In genomic region chr5:124060010-124060409, GRCh38 we compare ENCODE assay signal across 16 cellular contexts.
DNase-seq lines count a peak whose midpoint lies in the region; ATAC-seq and TF ChIP-seq lines count a peak whose summit lies in the region.
"Had no signal": no experiment of that assay in that cellular context is flagged by ENCODE, and none has a peak within 500 bp of the region (broad histone marks: within the 10 kb centered on the region; RNA-seq: fewer than 3 reads in every experiment).

No MANE protein-coding gene starts in this region.

- no peak for ATAC-seq in SK-N-SH treated with all-trans-retinoic acid at 6 μM for 48 hours
- no peak for ATAC-seq in memory B cell (ENCODE audit: low read depth)
- no peak for ATAC-seq in GM19023 (IDR thresholded peaks at IDR 0.05; ENCODE audit: unreplicated experiment)
- ATAC-seq: A549 had no signal

- H3K27ac ChIP-seq in SK-N-SH (ENCODE audit: low read depth in 2 of 2, low read length in 1 of 2) = no peak overlapping the region
- H3K27ac ChIP-seq: 22Rv1, A549, C4-2B, HL-60 had no signal

- DNase-seq in SK-N-SH (no peak), memory B cell (ENCODE audit: low spot score in 2 of 2) (no peak), renal cortical epithelial cell (ENCODE audit: low read depth) (peak; percentile 41), GDM1 (lab: John Stamatoyannopoulos, UW) (no peak)
- DNase-seq in activated naive CD4-positive, alpha-beta T cell treated with anti-CD3 and anti-CD28 coated beads for 36 hours = no peak
- DNase-seq: AML-193; Caco-2; CD4-positive, alpha-beta T cell; GOT3; H9 had no signal

- no peaks in the 10 kb centered on the region for H3K36me3 Mint-ChIP-seq in memory B cell
- no peaks in the 10 kb centered on the region for H3K36me3 Mint-ChIP-seq in activated naive CD4-positive, alpha-beta T cell treated with anti-CD3 and anti-CD28 coated beads for 36 hours (ENCODE audit: low read depth)

- no peak for TF ChIP-seq EP300 in SK-N-SH (IDR thresholded peaks at IDR 0.05; ENCODE audit: borderline replicate concordance in 1 of 2, low read depth in 1 of 2, low read length in 1 of 2)

- H3K4me3 ChIP-seq in SK-N-SH (ENCODE audit: low read depth in 2 of 2, low read length in 1 of 2) = no peak overlapping the region
- H3K4me3 ChIP-seq: A549 had no signal

- no peaks in the 10 kb centered on the region for H3K36me3 ChIP-seq in SK-N-SH (replicated peaks in 1 of 2; ENCODE audit: control insufficient read depth in 1 of 2, insufficient read depth in 2 of 2, low read length in 1 of 2)

- H3K4me1 ChIP-seq in SK-N-SH (ENCODE audit: control insufficient read depth in 1 of 2, insufficient read depth in 2 of 2, low read depth in 1 of 2, low read length in 1 of 2) = peaks cover 5 to 40% of the 10 kb centered on the region in 2 experiments; a peak in 2 of 4 replicates
- H3K4me1 ChIP-seq: A549, Caco-2 had no signal

- POLR2A ChIA-PET in SK-N-SH (lab: Yijun Ruan, JAX) = no interaction called here

- peaks cover 3% of the 10 kb centered on the region for H3K9me3 Mint-ChIP-seq in memory B cell
- peaks cover 2% of the 10 kb centered on the region for H3K9me3 Mint-ChIP-seq in activated naive CD4-positive, alpha-beta T cell treated with anti-CD3 and anti-CD28 coated beads for 36 hours

- no peaks in the 10 kb centered on the region for H3K9me3 ChIP-seq in SK-N-SH
- H3K9me3 ChIP-seq: A549, Caco-2 had no signal

- TF ChIP-seq RAD21 in SK-N-SH (IDR thresholded peaks at IDR 0.05; ENCODE audit: low read length) = no peak

- H3K79me2 ChIP-seq in SK-N-SH (ENCODE audit: insufficient read depth) = no peaks in the 10 kb centered on the region

- TF ChIP-seq CTCF in SK-N-SH (IDR thresholded peaks at IDR 0.05) = no peak

- CTCF ChIA-PET in SK-N-SH (lab: Yijun Ruan, JAX) = no interaction called here
- CTCF ChIA-PET in activated naive CD4-positive, alpha-beta T cell treated with anti-CD3 and anti-CD28 coated beads for 36 hours (lab: Charles Lee) = no interaction called here

- no peak overlapping the region for H3K27ac Mint-ChIP-seq in memory B cell
- H3K27ac Mint-ChIP-seq in activated naive CD4-positive, alpha-beta T cell treated with anti-CD3 and anti-CD28 coated beads for 36 hours = no peak overlapping the region
- H3K27ac Mint-ChIP-seq: CD4-positive, alpha-beta T cell had no signal

- peak overlapping the region; percentile 9 for H3K4me3 Mint-ChIP-seq in memory B cell
- no peak overlapping the region for H3K4me3 Mint-ChIP-seq in activated naive CD4-positive, alpha-beta T cell treated with anti-CD3 and anti-CD28 coated beads for 36 hours
- H3K4me3 Mint-ChIP-seq: CD4-positive, alpha-beta T cell; H9 had no signal

- H3F3A ChIP-seq in SK-N-SH (replicated peaks; ENCODE audit: insufficient read depth) = peaks cover 3% of the 10 kb centered on the region

- no peak overlapping the region for H3K4me2 ChIP-seq in SK-N-SH
- H3K4me2 ChIP-seq: A549 had no signal

- H2AFZ ChIP-seq in SK-N-SH (ENCODE audit: low read depth) = no peak overlapping the region

- no peaks in the 10 kb centered on the region for H3K9me2 ChIP-seq in SK-N-SH

- no peaks in the 10 kb centered on the region for H3K27me3 Mint-ChIP-seq in memory B cell
- no peaks in the 10 kb centered on the region for H3K27me3 Mint-ChIP-seq in activated naive CD4-positive, alpha-beta T cell treated with anti-CD3 and anti-CD28 coated beads for 36 hours (ENCODE audit: low read depth)
- H3K27me3 Mint-ChIP-seq: CD4-positive, alpha-beta T cell had no signal

- H3K27me3 ChIP-seq in SK-N-SH (ENCODE audit: insufficient read depth) = no peaks in the 10 kb centered on the region

- peaks cover 41% of the 10 kb centered on the region for H3K4me1 Mint-ChIP-seq in memory B cell
- no peaks in the 10 kb centered on the region for H3K4me1 Mint-ChIP-seq in activated naive CD4-positive, alpha-beta T cell treated with anti-CD3 and anti-CD28 coated beads for 36 hours (ENCODE audit: low read depth)

- no peaks in the 10 kb centered on the region for H4K20me1 ChIP-seq in SK-N-SH (ENCODE audit: insufficient read depth)

- no peak overlapping the region for H3K9ac ChIP-seq in SK-N-SH

- intact Hi-C loops in activated naive CD4-positive, alpha-beta T cell treated with anti-CD3 and anti-CD28 coated beads for 36 hours (cut with micrococcal nuclease) = no loop called here

TF ChIP-seq in SK-N-SH, 30 proteins besides CTCF, POLR2A, EP300 and RAD21:
- peak; percentile 39 for TF ChIP-seq PBX3 (IDR thresholded peaks at IDR 0.05)
- no peak for TF ChIP-seq RCOR1 (IDR thresholded peaks at IDR 0.05; ENCODE audit: low read length)
TF ChIP-seq in SK-N-SH: peak in this region for 1.

TF ChIP-seq in SK-N-SH treated with all-trans-retinoic acid at 6 μM for 48 hours, 23 proteins besides CTCF, POLR2A, EP300 and RAD21:
- no peak for TF ChIP-seq PPARA (CRISPR knock-in tag; IDR thresholded peaks at IDR 0.05; ENCODE audit: borderline replicate concordance)
